ENCODE assay signal across 8 cellular contexts in the genomic region with DNA sequence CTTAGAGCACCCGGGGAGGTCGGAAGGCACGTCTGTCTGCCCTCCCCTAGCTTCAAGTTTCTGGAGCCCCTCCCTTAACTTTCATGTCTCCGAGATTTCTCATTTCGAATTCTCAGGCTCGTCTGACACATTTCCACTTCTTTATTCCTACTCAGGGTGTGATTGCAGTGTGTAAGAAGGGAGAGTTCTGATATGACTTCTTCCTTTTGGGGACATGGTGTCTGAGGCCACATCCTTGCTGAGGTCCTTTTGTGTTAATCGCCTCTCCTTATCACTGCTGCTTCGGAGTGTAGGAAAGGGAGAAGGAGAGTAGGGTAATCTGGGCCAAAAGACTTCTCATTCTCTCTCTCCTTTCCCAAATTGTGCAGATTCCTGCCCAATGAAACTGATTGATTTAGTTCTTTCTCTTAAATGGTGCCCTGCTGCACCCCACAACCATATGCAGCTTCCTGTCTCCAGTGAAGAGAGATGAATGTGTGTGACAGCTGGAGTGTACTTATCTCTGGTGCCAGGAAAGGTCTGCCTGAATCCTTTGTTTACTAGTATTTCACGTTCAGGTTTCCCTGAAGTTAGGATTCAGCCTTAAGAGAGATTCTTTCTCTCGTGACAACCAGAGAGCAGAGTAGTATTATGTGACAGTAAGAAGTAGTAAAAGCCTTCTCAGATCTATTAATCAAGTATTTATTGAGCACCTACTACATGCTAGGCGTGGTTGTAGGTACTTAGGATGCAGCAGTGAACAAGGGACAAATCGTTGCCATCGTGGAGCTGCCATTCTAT. TPM values are rescaled to one million over a fixed set of nuclear protein-coding genes. Genes with fewer than 3 reads are reported as not detected.
DNase-seq lines count a peak whose midpoint lies in the region; ATAC-seq and TF ChIP-seq lines count a peak whose summit lies in the region.

No MANE protein-coding gene starts in this region.

- H3K4me3 ChIP-seq in hepatocyte, result peak overlapping the region; percentile 12

- peak overlapping the region; percentile 72 for H3K4me3 Mint-ChIP-seq in stimulated activated memory B cell treated with anti-CD40 and anti-IgM and Interleukin-4, amounts not matched to agents 10 μg/mL and 1 μg/mL and 100 μg/mL, for 72 hours

- DNase-seq in GF-D8 (lab: John Stamatoyannopoulos, UW), result peak; percentile 7
- DNase-seq in hepatocyte (ENCODE audit: low spot score), result no peak
- DNase-seq in SHP77 treated with DMSO at 0.1 percent for 48 hours (lab: John Stamatoyannopoulos, UW), result no peak

- H3K27me3 Mint-ChIP-seq in stimulated activated memory B cell treated with anti-CD40 and anti-IgM and Interleukin-4, amounts not matched to agents 10 μg/mL and 1 μg/mL and 100 μg/mL, for 72 hours, result no peaks in the 10 kb centered on the region

- H3K27me3 ChIP-seq in hepatocyte, result no peaks in the 10 kb centered on the region

- ATAC-seq in HG02943 (IDR thresholded peaks at IDR 0.05; ENCODE audit: low read depth, unreplicated experiment) (peak; percentile 0), HG03354 (IDR thresholded peaks at IDR 0.05; ENCODE audit: poor library complexity, severe bottlenecking, unreplicated experiment) (no peak), HG03139 (IDR thresholded peaks at IDR 0.05; ENCODE audit: unreplicated experiment) (no peak)
- ATAC-seq in stimulated activated memory B cell treated with anti-CD40 and anti-IgM and Interleukin-4, amounts not matched to agents 10 μg/mL and 1 μg/mL and 100 μg/mL, for 72 hours, result peak; percentile 0

- no peaks in the 10 kb centered on the region for H3K9me2 ChIP-seq in hepatocyte (replicated peaks; ENCODE audit: insufficient read depth)

- no peaks in the 10 kb centered on the region for H3K9me3 Mint-ChIP-seq in stimulated activated memory B cell treated with anti-CD40 and anti-IgM and Interleukin-4, amounts not matched to agents 10 μg/mL and 1 μg/mL and 100 μg/mL, for 72 hours

- H3K36me3 Mint-ChIP-seq in stimulated activated memory B cell treated with anti-CD40 and anti-IgM and Interleukin-4, amounts not matched to agents 10 μg/mL and 1 μg/mL and 100 μg/mL, for 72 hours, result no peaks in the 10 kb centered on the region

- H3K27ac ChIP-seq in VCaP, result peak overlapping the region; percentile 89
- H3K27ac ChIP-seq in hepatocyte, result peak overlapping the region; percentile 28

- peak overlapping the region; percentile 77 for H3K4me2 ChIP-seq in hepatocyte

- H4K20me1 ChIP-seq in hepatocyte (ENCODE audit: insufficient read depth, poor library complexity, severe bottlenecking), result no peaks in the 10 kb centered on the region

- peak overlapping the region; percentile 3 for H2AFZ ChIP-seq in hepatocyte

- no peaks in the 10 kb centered on the region for H3K4me1 ChIP-seq in hepatocyte (ENCODE audit: insufficient read depth)

- H3K79me2 ChIP-seq in hepatocyte, result peaks cover 51% of the 10 kb centered on the region

- H3K36me3 ChIP-seq in hepatocyte (replicated peaks; ENCODE audit: insufficient read depth, low read depth), result no peaks in the 10 kb centered on the region

- H3K9me3 ChIP-seq in hepatocyte (ENCODE audit: low read depth), result no peaks in the 10 kb centered on the region

- TF ChIP-seq CTCF in VCaP (conservative IDR thresholded peaks at IDR 0.05) (no peak), hepatocyte (IDR thresholded peaks at IDR 0.05; ENCODE audit: poor library complexity) (no peak)

- 18% methylated on average over 13 of the region's 13 CpGs for WGBS in hepatocyte (ENCODE audit: low lambda C conversion rate, missing lambda C conversion rate)

- H3K27ac Mint-ChIP-seq in stimulated activated memory B cell treated with anti-CD40 and anti-IgM and Interleukin-4, amounts not matched to agents 10 μg/mL and 1 μg/mL and 100 μg/mL, for 72 hours, result peak overlapping the region; percentile 85

- H3K4me1 Mint-ChIP-seq in stimulated activated memory B cell treated with anti-CD40 and anti-IgM and Interleukin-4, amounts not matched to agents 10 μg/mL and 1 μg/mL and 100 μg/mL, for 72 hours, result peaks cover 30% of the 10 kb centered on the region

RNA-seq across cellular contexts. Expression of a gene that starts 0.7 kb away (rescaled TPM):
- total RNA-seq in hepatocyte, result 6.9 and 12.7 TPM in 2 replicates
- 6.1 and 6.6 TPM in 2 replicates for polyA plus RNA-seq in hepatocyte

RNA-seq across cellular contexts. Expression of a gene that starts 18.5 kb away (rescaled TPM):
- total RNA-seq in hepatocyte, result 37.2 and 44.4 TPM in 2 replicates
- polyA plus RNA-seq in hepatocyte, result 42.4 and 53.0 TPM in 2 replicates

RNA-seq across cellular contexts. Expression of a gene that starts 25.5 kb away (rescaled TPM):
- total RNA-seq in hepatocyte, result 121 and 150 TPM in 2 replicates
- 349 and 357 TPM in 2 replicates for polyA plus RNA-seq in hepatocyte

RNA-seq across cellular contexts. Expression of a gene that starts 27.5 kb away (rescaled TPM):
- 5.3 and 6.6 TPM in 2 replicates for total RNA-seq in hepatocyte
- 4.9 and 5.7 TPM in 2 replicates for polyA plus RNA-seq in hepatocyte

Comparison
In these comparisons a context has a peak if more than half of its experiments do, and no peak if none do; other contexts are left out.
1. ATAC-seq: peak in HG02943 (single experiment) and stimulated activated memory B cell treated with anti-CD40 and anti-IgM and Interleukin-4, amounts not matched to agents 10 μg/mL and 1 μg/mL and 100 μg/mL, for 72 hours (single experiment); none in HG03354 (single experiment) and HG03139 (single experiment).